ENCODE assay signal across 31 cellular contexts in the genomic region with DNA sequence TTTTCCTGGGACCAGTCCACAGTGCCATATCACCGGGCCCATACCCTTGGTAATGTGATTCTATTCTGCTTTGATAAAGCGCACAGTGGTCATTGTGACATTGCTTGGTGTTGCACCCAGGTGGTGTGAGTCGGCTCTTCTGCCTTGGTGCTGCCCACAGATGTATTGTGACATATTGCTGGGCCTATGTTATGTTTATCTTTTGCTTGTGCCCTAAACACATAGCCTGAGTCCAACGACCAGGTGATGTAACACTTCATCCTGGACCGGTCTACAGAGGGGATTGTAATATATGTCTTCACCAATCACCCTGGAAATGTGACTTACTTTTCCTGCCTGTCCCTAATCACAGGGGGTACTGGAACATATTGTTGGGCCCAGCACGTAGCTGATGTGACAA.
"Had no signal": no experiment of that assay in that cellular context is flagged by ENCODE, and none has a peak within 500 bp of the region (broad histone marks: within the 10 kb centered on the region; RNA-seq: fewer than 3 reads in every experiment).

No MANE protein-coding gene starts in this region.

- H3K4me3 ChIP-seq: left lung, lower lobe of right lung, pancreas, prostate gland, sigmoid colon, spleen, suprapubic skin, thoracic aorta, tibial artery, upper lobe of right lung had no signal

- H3K4me3 Mint-ChIP-seq: immature natural killer cell; naive thymus-derived CD8-positive, alpha-beta T cell; nephron; neural crest cell; stimulated activated effector memory CD8-positive, alpha-beta T cell treated with anti-CD3 and anti-CD28 coated beads, Interleukin-12 subunit alpha, Interleukin-12 subunit beta, amount 100 ng/mL, for 72 hours; stimulated activated naive CD8-positive, alpha-beta T cell treated with anti-CD3 and anti-CD28 coated beads, Interleukin-15, Interleukin-2, amounts not matched to agents 100 ng/mL and 50 ng/mL, for 24 hours had no signal

- H3K27me3 ChIP-seq: left lung, pancreas, sigmoid colon, spleen, suprapubic skin, tibial artery, upper lobe of right lung had no signal

- H3K27ac Mint-ChIP-seq: immature natural killer cell; nephron; stimulated activated effector memory CD8-positive, alpha-beta T cell treated with anti-CD3 and anti-CD28 coated beads, Interleukin-12 subunit alpha, Interleukin-12 subunit beta, amount 100 ng/mL, for 72 hours; stimulated activated naive CD8-positive, alpha-beta T cell treated with anti-CD3 and anti-CD28 coated beads, Interleukin-15, Interleukin-2, amounts not matched to agents 100 ng/mL and 50 ng/mL, for 24 hours had no signal

- DNase-seq: hypothalamus; immature natural killer cell; kidney; left colon; left lung; lower lobe of right lung; mammary epithelial cell; mesenchymal stem cell; naive thymus-derived CD8-positive, alpha-beta T cell; nucleus accumbens; pancreas; posterior cingulate gyrus; retina; right cardiac atrium; sigmoid colon; small intestine; spleen; stimulated activated CD4-positive, alpha-beta T cell treated with anti-CD3 and anti-CD28 coated beads, Interleukin-4, amount 100 ng/mL, for 24 hours; stimulated activated naive CD4-positive, alpha-beta T cell; tibial artery; trophoblast cell; upper lobe of right lung had no signal

- H3K9me3 Mint-ChIP-seq: immature natural killer cell; naive thymus-derived CD8-positive, alpha-beta T cell; nephron; neural crest cell; stimulated activated effector memory CD8-positive, alpha-beta T cell treated with anti-CD3 and anti-CD28 coated beads, Interleukin-12 subunit alpha, Interleukin-12 subunit beta, amount 100 ng/mL, for 72 hours; stimulated activated naive CD8-positive, alpha-beta T cell treated with anti-CD3 and anti-CD28 coated beads, Interleukin-15, Interleukin-2, amounts not matched to agents 100 ng/mL and 50 ng/mL, for 24 hours had no signal

- ATAC-seq: left colon; left lung; lower lobe of right lung; naive thymus-derived CD8-positive, alpha-beta T cell; pancreas; right cardiac atrium; stimulated activated effector memory CD8-positive, alpha-beta T cell treated with anti-CD3 and anti-CD28 coated beads, Interleukin-12 subunit alpha, Interleukin-12 subunit beta, amount 100 ng/mL, for 72 hours; upper lobe of right lung had no signal

- H3K9me3 ChIP-seq: left lung, lower lobe of right lung, pancreas, prostate gland, sigmoid colon, spleen, suprapubic skin, thoracic aorta, tibial artery, upper lobe of right lung had no signal

- H3K27ac ChIP-seq: left lung, lower lobe of right lung, pancreas, prostate gland, sigmoid colon, suprapubic skin, thoracic aorta, tibial artery, upper lobe of right lung had no signal

- H3K4me1 ChIP-seq: left lung, lower lobe of right lung, pancreas, prostate gland, sigmoid colon, spleen, suprapubic skin, tibial artery, upper lobe of right lung had no signal

- FAIRE-seq: islet of Langerhans, kidney, pancreas, small intestine, urothelium cell line had no signal

- H3K27me3 Mint-ChIP-seq: naive thymus-derived CD8-positive, alpha-beta T cell; stimulated activated naive CD8-positive, alpha-beta T cell treated with anti-CD3 and anti-CD28 coated beads, Interleukin-15, Interleukin-2, amounts not matched to agents 100 ng/mL and 50 ng/mL, for 24 hours had no signal

- H3K4me1 Mint-ChIP-seq: nephron, neural crest cell had no signal
